13 cellular contexts compared by ENCODE assay signal in the genomic region with DNA sequence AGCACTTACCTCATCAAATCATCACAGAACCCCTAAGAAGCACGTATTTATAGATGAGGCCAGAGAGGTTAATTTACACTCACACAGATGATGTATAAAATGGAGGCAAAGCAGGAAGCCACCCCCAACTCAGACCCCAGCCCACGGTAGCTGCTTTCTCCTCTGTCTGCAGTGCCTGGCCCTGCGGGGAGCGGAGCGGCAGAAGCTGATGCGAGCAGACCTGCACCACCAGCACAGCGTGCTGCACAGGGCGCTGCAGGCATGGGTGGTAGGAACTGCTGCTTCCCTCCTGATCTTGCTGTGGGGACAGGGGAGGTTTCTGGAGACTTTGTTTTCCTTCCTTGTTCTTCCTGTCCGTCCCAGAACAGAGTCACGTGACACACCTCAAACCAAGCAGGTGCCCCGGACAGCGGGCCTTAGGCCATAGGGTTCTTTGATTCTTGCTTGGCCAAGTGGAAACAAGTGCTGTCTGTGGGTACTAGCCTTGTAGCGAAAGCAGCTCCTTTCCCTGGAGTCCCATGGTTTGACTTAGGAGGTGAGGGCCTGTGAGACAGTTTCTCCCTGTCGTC. TPM values are rescaled to one million over a fixed set of nuclear protein-coding genes. Genes with fewer than 3 reads are reported as not detected.
DNase-seq lines count a peak whose midpoint lies in the region; TF ChIP-seq lines count a peak whose summit lies in the region.
"Had no signal": no experiment of that assay in that cellular context is flagged by ENCODE, and none has a peak within 500 bp of the region (broad histone marks: within the 10 kb centered on the region; RNA-seq: fewer than 3 reads in every experiment).

No MANE protein-coding gene starts in this region.

- intact Hi-C loops in posterior vena cava (cut with DNase I), result no loop called here

- peak overlapping the region; percentile 28 for H3K27ac Mint-ChIP-seq in activated T-cell treated with anti-CD3 and anti-CD28 coated beads, Interleukin-2, amount 50 U/mL, for 24 hours
- H3K27ac Mint-ChIP-seq in endothelial cell (ENCODE audit: unreplicated experiment), result peak overlapping the region; percentile 31
- H3K27ac Mint-ChIP-seq: B cell; CD8-positive, alpha-beta T cell had no signal

- WGBS in suprapubic skin, result 95% methylated on average over 14 of the region's 14 CpGs

- H3K27me3 ChIP-seq in suprapubic skin, result no peaks in the 10 kb centered on the region

- no peaks in the 10 kb centered on the region for H3K4me1 ChIP-seq in suprapubic skin

- peaks cover 86% of the 10 kb centered on the region for H3K36me3 Mint-ChIP-seq in activated T-cell treated with anti-CD3 and anti-CD28 coated beads, Interleukin-2, amount 50 U/mL, for 24 hours (ENCODE audit: low read depth)
- peaks cover 13% of the 10 kb centered on the region for H3K36me3 Mint-ChIP-seq in endothelial cell (ENCODE audit: low read depth, unreplicated experiment)

- no peak for TF ChIP-seq POLR2A in suprapubic skin (IDR thresholded peaks at IDR 0.05)

- no peak overlapping the region for H3K4me3 Mint-ChIP-seq in activated T-cell treated with anti-CD3 and anti-CD28 coated beads, Interleukin-2, amount 50 U/mL, for 24 hours
- H3K4me3 Mint-ChIP-seq in endothelial cell (ENCODE audit: unreplicated experiment), result no peak overlapping the region
- H3K4me3 Mint-ChIP-seq: B cell; CD8-positive, alpha-beta T cell had no signal

- peaks cover 44% of the 10 kb centered on the region for H3K36me3 ChIP-seq in suprapubic skin

- DNase-seq in activated T-cell treated with anti-CD3 and anti-CD28 coated beads, Interleukin-2, amount 50 U/mL, for 24 hours, result no peak
- DNase-seq in activated T-cell treated with anti-CD3 and anti-CD28 coated beads, Interleukin-2, amount 50 U/mL, for 48 hours, result no peak
- DNase-seq in G401 (ENCODE audit: low spot score) (peak; percentile 68), endothelial cell (ENCODE audit: low spot score) (no peak), posterior vena cava (ENCODE audit: low spot score) (peak; percentile 30), T-helper 9 cell (no peak), suprapubic skin (ENCODE audit: low spot score in 2 of 2) (no peak)
- no peak for DNase-seq in stimulated activated CD4-positive, alpha-beta T cell treated with anti-CD3 and anti-CD28 coated beads, Interleukin-12 subunit alpha, Interleukin-12 subunit beta, amount 100 ng/mL, for 4 hours
- DNase-seq: CD8-positive, alpha-beta T cell; KG1; NCI-H1048; NCI-H345 had no signal

- no peaks in the 10 kb centered on the region for H3K9me3 ChIP-seq in suprapubic skin

- H3K9me3 Mint-ChIP-seq in activated T-cell treated with anti-CD3 and anti-CD28 coated beads, Interleukin-2, amount 50 U/mL, for 24 hours, result no peaks in the 10 kb centered on the region
- no peaks in the 10 kb centered on the region for H3K9me3 Mint-ChIP-seq in endothelial cell (ENCODE audit: unreplicated experiment)
- H3K9me3 Mint-ChIP-seq: CD8-positive, alpha-beta T cell had no signal

- H3K4me3 ChIP-seq in suprapubic skin, result no peak overlapping the region

- in situ Hi-C loops in G401 (cut with HindIII; ENCODE audit: low sequenced_read_pairs), result no loop called here

- H3K4me1 Mint-ChIP-seq in activated T-cell treated with anti-CD3 and anti-CD28 coated beads, Interleukin-2, amount 50 U/mL, for 24 hours (ENCODE audit: low read depth), result no peaks in the 10 kb centered on the region
- H3K4me1 Mint-ChIP-seq in endothelial cell (ENCODE audit: unreplicated experiment), result peaks cover 11% of the 10 kb centered on the region
- H3K4me1 Mint-ChIP-seq: B cell had no signal

- TF ChIP-seq EP300 in suprapubic skin (IDR thresholded peaks at IDR 0.05), result no peak

- no peaks in the 10 kb centered on the region for H3K27me3 Mint-ChIP-seq in activated T-cell treated with anti-CD3 and anti-CD28 coated beads, Interleukin-2, amount 50 U/mL, for 24 hours
- H3K27me3 Mint-ChIP-seq in endothelial cell (ENCODE audit: unreplicated experiment), result peaks cover 2% of the 10 kb centered on the region
- H3K27me3 Mint-ChIP-seq: B cell had no signal

- no peak for TF ChIP-seq CTCF in endothelial cell (IDR thresholded peaks at IDR 0.05; ENCODE audit: unreplicated experiment)
- TF ChIP-seq CTCF in suprapubic skin (IDR thresholded peaks at IDR 0.05), result no peak

- no peak overlapping the region for H3K27ac ChIP-seq in suprapubic skin

RNA-seq across cellular contexts. Expression of a gene that starts 57.8 kb away (rescaled TPM):
- 46.1 and 75.3 TPM in 2 replicates for total RNA-seq in G401 (2014; rRNA removed; shearing (Covaris generic))
- 53.0 TPM for total RNA-seq in endothelial cell (ENCODE audit: unreplicated experiment)
- total RNA-seq in posterior vena cava, result 10 to 100 TPM; 38.0 to 44.6 TPM
- total RNA-seq in suprapubic skin, result 10 to 100 TPM; 42.5 to 91.7 (median 57.9) TPM

Comparison
In these comparisons a context has a peak if more than half of its experiments do, and no peak if none do; other contexts are left out.
1. DNase-seq: peak in G401 (single experiment) and posterior vena cava (single experiment); none in activated T-cell treated with anti-CD3 and anti-CD28 coated beads, Interleukin-2, amount 50 U/mL, for 24 hours (single experiment), activated T-cell treated with anti-CD3 and anti-CD28 coated beads, Interleukin-2, amount 50 U/mL, for 48 hours (0 of 2), endothelial cell (single experiment), stimulated activated CD4-positive, alpha-beta T cell treated with anti-CD3 and anti-CD28 coated beads, Interleukin-12 subunit alpha, Interleukin-12 subunit beta, amount 100 ng/mL, for 4 hours (single experiment), T-helper 9 cell (single experiment) and suprapubic skin (0 of 2).